In the genomic region with DNA sequence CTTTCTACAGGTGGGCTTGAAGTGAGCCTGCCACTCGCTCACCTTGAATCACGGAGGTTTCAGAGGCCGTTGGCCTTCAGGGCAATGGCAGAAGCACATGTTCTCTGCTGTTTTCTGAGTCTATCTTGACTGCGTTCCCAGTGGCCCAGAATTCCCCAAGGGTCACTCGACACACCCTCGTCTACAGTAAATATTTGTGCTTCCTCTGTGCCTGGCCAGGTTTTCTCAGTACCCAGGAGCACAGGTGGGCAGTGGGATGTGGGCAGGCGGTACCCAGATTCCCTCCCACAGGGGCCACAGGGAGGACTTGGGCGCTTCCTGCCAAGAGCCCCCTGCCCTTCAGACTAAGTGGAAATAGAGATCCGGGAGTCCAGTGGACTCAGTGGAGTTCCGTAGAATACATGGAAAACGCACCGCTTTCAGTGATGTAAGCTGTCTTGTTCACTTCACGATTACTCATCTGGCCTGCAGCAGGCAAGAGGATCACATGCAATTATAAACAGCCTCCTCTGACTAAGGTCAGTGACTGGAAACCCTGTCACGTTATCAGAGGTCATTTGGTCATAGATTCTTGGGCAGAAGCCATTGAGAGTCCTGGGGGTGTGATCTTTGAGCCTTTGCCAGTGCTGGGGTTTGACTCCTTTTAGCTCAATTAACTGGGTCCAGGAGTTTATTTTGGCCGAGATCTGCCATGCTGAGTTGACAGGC, we compare ENCODE assay signal across 8 cellular contexts.
DNase-seq lines count a peak whose midpoint lies in the region; ATAC-seq and TF ChIP-seq lines count a peak whose summit lies in the region.

No MANE protein-coding gene starts in this region.

- no peak for TF ChIP-seq POLR2A in spleen (IDR thresholded peaks at IDR 0.05)

- intact Hi-C loops in left ventricle myocardium superior (cut with micrococcal nuclease) = no loop called here
- intact Hi-C loops in spleen (cut with DNase I; ENCODE audit: low total_unique reads) = no loop called here
- intact Hi-C loops in head of caudate nucleus (cut with DNase I) = no loop called here

- H3K27me3 ChIP-seq in spleen (replicated peaks in 1 of 7) = no peaks in the 10 kb centered on the region

- 73 to 82% (median 75%) methylated on average over 14 to 15 of the region's 15 CpGs for WGBS in spleen, 5 donors

- TF ChIP-seq CTCF in VCaP (conservative IDR thresholded peaks at IDR 0.05) (no peak), spleen (IDR thresholded peaks at IDR 0.05 in 8 of 11, conservative IDR thresholded peaks at IDR 0.05 in 3 of 11) (no peak)

- peak; percentile 46 for ATAC-seq in HG02798 (IDR thresholded peaks at IDR 0.05; ENCODE audit: poor library complexity, unreplicated experiment)
- peak; percentile 91 for ATAC-seq in left ventricle myocardium superior
- no peak for ATAC-seq in GM18519 (IDR thresholded peaks at IDR 0.05; ENCODE audit: low FRiP score, unreplicated experiment)
- ATAC-seq in HG03469 (IDR thresholded peaks at IDR 0.05; ENCODE audit: unreplicated experiment) = no peak

- H3K27ac ChIP-seq in VCaP (peak overlapping the region; percentile 92), spleen (peak overlapping the region in 7 of 8 donors; percentile 11 to 67 (median 51))

- H3K4me1 ChIP-seq in spleen = peaks cover 0 to 35% (median 14%) of the 10 kb centered on the region in 6 donors

- no peak for DNase-seq in left ventricle myocardium superior
- DNase-seq in spleen = no peak
- DNase-seq in activated CD4-positive, alpha-beta T cell treated with anti-CD3 and anti-CD28 coated beads, Interleukin-2, amount 50 U/mL, for 1 hour = no peak
- DNase-seq in head of caudate nucleus = no peak

- no peaks in the 10 kb centered on the region for H3K36me3 ChIP-seq in spleen

- no peak overlapping the region for H3K4me3 ChIP-seq in spleen

- no peaks in the 10 kb centered on the region for H3K9me3 ChIP-seq in spleen

Comparison
In these comparisons a context has a peak if more than half of its experiments do, and no peak if none do; other contexts are left out.
1. ATAC-seq: peak in HG02798 (single experiment) and left ventricle myocardium superior (single experiment); none in GM18519 (single experiment) and HG03469 (single experiment).